Comparison of ENCODE assay signal across 8 cellular contexts in the genomic region with DNA sequence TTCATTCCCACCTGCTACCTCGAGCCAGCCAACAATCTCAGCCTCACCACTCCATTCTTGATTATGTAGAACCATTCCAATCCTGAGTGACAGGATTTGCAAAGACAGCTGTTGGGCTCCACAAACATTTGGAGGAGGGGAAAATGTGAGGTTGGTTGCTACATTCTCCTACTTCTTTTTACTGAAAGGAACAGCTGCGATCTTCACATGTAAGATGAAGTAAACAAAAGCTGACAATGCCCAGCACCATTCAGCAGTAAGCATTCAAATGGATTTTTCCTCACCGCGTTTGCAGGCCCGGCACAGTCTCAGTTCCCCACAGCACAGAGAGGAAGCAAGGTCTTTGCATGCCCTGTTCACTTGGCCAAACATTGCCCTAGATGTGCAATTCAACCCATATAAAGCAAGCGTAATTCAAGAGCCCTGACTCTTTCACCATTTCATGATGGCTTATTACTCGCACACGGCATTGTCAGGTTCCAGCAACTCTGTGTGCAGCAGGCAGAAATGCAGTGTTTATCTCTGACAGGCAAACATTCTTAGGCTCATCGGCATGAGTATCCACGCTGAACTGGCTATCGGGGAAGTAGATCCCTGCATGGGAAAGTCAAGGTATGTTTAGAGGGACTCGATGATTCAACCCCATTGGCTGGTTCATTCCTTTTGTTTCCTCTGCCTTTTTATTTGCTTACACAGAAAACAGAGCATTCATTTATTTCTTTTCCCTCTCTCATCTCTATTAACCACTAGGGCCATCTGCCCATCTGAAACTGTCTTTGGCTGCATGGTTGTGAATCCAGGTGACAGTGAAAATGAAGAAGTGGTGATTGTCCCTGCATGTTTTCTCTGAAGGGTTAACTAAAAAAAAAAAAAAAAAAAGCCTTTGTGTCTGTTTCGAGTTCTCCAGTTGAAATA.
DNase-seq lines count a peak whose midpoint lies in the region; ATAC-seq and TF ChIP-seq lines count a peak whose summit lies in the region.

No MANE protein-coding gene starts in this region.

- no peaks in the 10 kb centered on the region for H3K9me3 Mint-ChIP-seq in nephron

- no peak for TF ChIP-seq POLR2A in lower leg skin (IDR thresholded peaks at IDR 0.05)

- intact Hi-C loops in lower leg skin (cut with DNase I; ENCODE audit: low total_unique reads) = no loop called here

- H3K4me1 Mint-ChIP-seq in nephron = peaks cover 54% of the 10 kb centered on the region

- no peak for TF ChIP-seq CTCF in astrocyte of the spinal cord (IDR thresholded peaks at IDR 0.05; ENCODE audit: low read depth, low read length)
- no peak for TF ChIP-seq CTCF in nephron (IDR thresholded peaks at IDR 0.05; ENCODE audit: unreplicated experiment in 3 of 3)
- no peak for TF ChIP-seq CTCF in lower leg skin (IDR thresholded peaks at IDR 0.05)

- DNase-seq in COLO668 (lab: John Stamatoyannopoulos, UW; ENCODE audit: unreplicated experiment) = peak; percentile 62
- DNase-seq in astrocyte of the spinal cord (ENCODE audit: low read depth, low spot score) = peak; percentile 40
- DNase-seq in NCI-H1694 (lab: John Stamatoyannopoulos, UW) = no peak
- DNase-seq in lower leg skin (ENCODE audit: low spot score in 2 of 2) = no peak
- no peak for DNase-seq in UCSD-AML1 (lab: John Stamatoyannopoulos, UW; ENCODE audit: unreplicated experiment)

- peak overlapping the region; percentile 43 to 89 (median 80) for H3K4me3 Mint-ChIP-seq in nephron

- ATAC-seq in GM19455 (IDR thresholded peaks at IDR 0.05; ENCODE audit: unreplicated experiment) (peak; percentile 54), HG03565 (IDR thresholded peaks at IDR 0.05; ENCODE audit: unreplicated experiment) (peak; percentile 24)

- H3K27ac Mint-ChIP-seq in nephron = peak overlapping the region; percentile 82 to 87 (median 86)

- 81 to 84% methylated on average over 13 of the region's 13 CpGs for WGBS in lower leg skin, 2 donors

- no peaks in the 10 kb centered on the region for H3K36me3 Mint-ChIP-seq in nephron (ENCODE audit: low read depth)

- H3K4me3 ChIP-seq in astrocyte of the spinal cord (ENCODE audit: low read depth, low read length) (no peak overlapping the region), lower leg skin (ENCODE audit: low read depth, poor library complexity, severe bottlenecking) (no peak overlapping the region)

- in situ Hi-C loops in astrocyte of the spinal cord (cut with HindIII; ENCODE audit: low sequenced_read_pairs) = no loop called here

- no peaks in the 10 kb centered on the region for H3K27me3 Mint-ChIP-seq in nephron (ENCODE audit: low read depth)

Comparison
In these comparisons a context has a peak if more than half of its experiments do, and no peak if none do; other contexts are left out.
1. DNase-seq: peak in COLO668 (single experiment) and astrocyte of the spinal cord (single experiment); none in NCI-H1694 (single experiment), lower leg skin (0 of 2) and UCSD-AML1 (single experiment).